In genomic region chr20:4493386-4493785, GRCh38 we compare ENCODE assay signal across 28 cellular contexts.
"Had no signal": no experiment of that assay in that cellular context is flagged by ENCODE, and none has a peak within 500 bp of the region (broad histone marks: within the 10 kb centered on the region; RNA-seq: fewer than 3 reads in every experiment).

No MANE protein-coding gene starts in this region.

- H3K4me1 ChIP-seq: esophagus muscularis mucosa, gastrocnemius medialis, heart left ventricle had no signal

- H3K4me3 ChIP-seq: coronary artery, esophagus muscularis mucosa, gastrocnemius medialis, heart left ventricle had no signal

- H3K27me3 ChIP-seq: brain microvascular endothelial cell, esophagus muscularis mucosa, foreskin keratinocyte, gastrocnemius medialis had no signal

- H3K9me3 ChIP-seq: esophagus muscularis mucosa, gastrocnemius medialis had no signal

- DNase-seq: activated CD4-positive, alpha-beta memory T cell treated with anti-CD3 and anti-CD28 coated beads, Interleukin-2, amount 10 ng/mL, durations not matched to agents 7 days and 5 days; activated CD4-positive, alpha-beta T cell treated with anti-CD3 and anti-CD28 coated beads for 36 hours; activated CD4-positive, alpha-beta T cell treated with anti-CD3 and anti-CD28 coated beads, Interleukin-2, amount 10 ng/mL, durations not matched to agents 24 days and 14 days; activated CD4-positive, CD25-positive, alpha-beta regulatory T cell; activated CD4-positive, CD25-positive, alpha-beta regulatory T cell treated with anti-CD3 and anti-CD28 coated beads, Interleukin-2, amount 50 U/mL, for 72 hours; activated CD8-positive, alpha-beta memory T cell treated with anti-CD3 and anti-CD28 coated beads, Interleukin-2, amount 50 U/mL, for 48 hours; activated gamma-delta T cell treated with Interleukin-2 at 50 U/mL for 16 hours; activated naive CD4-positive, alpha-beta T cell treated with anti-CD3 and anti-CD28 coated beads, Interleukin-2, amount 50 U/mL, for 16 hours; activated naive CD4-positive, alpha-beta T cell treated with Interleukin-2 at 50 U/mL for 16 hours; activated T-cell treated with anti-CD3 and anti-CD28 coated beads for 4 hours; activated T-cell treated with anti-CD3 and anti-CD28 coated beads, Interleukin-2, amount 50 U/mL, for 24 hours; activated T-cell treated with anti-CD3 and anti-CD28 coated beads, Interleukin-2, amount 50 U/mL, for 72 hours; amniotic stem cell; anterior cingulate cortex; brain microvascular endothelial cell; effector CD4-positive, alpha-beta T cell; effector memory CD8-positive, alpha-beta T cell; erythroblast; foreskin keratinocyte; gastrocnemius medialis; glutamatergic neuron; heart left ventricle; T-helper 1 cell; T-helper 17 cell had no signal

- H3K27ac ChIP-seq: brain microvascular endothelial cell, coronary artery, esophagus muscularis mucosa, foreskin keratinocyte, gastrocnemius medialis, heart left ventricle had no signal

- FAIRE-seq: astrocyte, bronchial epithelial cell had no signal

- H3K36me3 ChIP-seq: brain microvascular endothelial cell, esophagus muscularis mucosa, gastrocnemius medialis, heart left ventricle had no signal
